In genomic region chr19:45443462-45444317, GRCh38 we compare ENCODE assay signal across 1 cellular context.
TF ChIP-seq lines count a peak whose summit lies in the region.

No MANE protein-coding gene starts in this region.

TF ChIP-seq in HepG2, 621 proteins besides CTCF, POLR2A, EP300 and RAD21 (continued from another document and continues in another):
- TF ChIP-seq ARID4A (CRISPR knock-in tag; IDR thresholded peaks at IDR 0.05; ENCODE audit: borderline replicate concordance) (peak; percentile 63; the same call in 1 of the 2 replicates), RBFOX2 (IDR thresholded peaks at IDR 0.05; ENCODE audit: low read depth, low read length) (peak; percentile 55; the same call in 1 of the 2 replicates), CREM (IDR thresholded peaks at IDR 0.05) (peak; percentile 78), CREM (CRISPR knock-in tag; IDR thresholded peaks at IDR 0.05) (no peak), MEIS2 (CRISPR knock-in tag; IDR thresholded peaks at IDR 0.05) (peak; percentile 45; the same call in 1 of the 2 replicates), KDM6A (CRISPR knock-in tag; IDR thresholded peaks at IDR 0.05; ENCODE audit: low read depth) (no peak), GATAD2A (CRISPR knock-in tag; IDR thresholded peaks at IDR 0.05) (peak; percentile 65), ZNF407 (CRISPR knock-in tag; IDR thresholded peaks at IDR 0.05; ENCODE audit: not compliant biosample characterization) (peak; percentile 39), KDM2A (CRISPR knock-in tag; IDR thresholded peaks at IDR 0.05; ENCODE audit: borderline replicate concordance, low read depth) (peak; percentile 85), HOXA5 (CRISPR knock-in tag; IDR thresholded peaks at IDR 0.05) (peak; percentile 63; the same call in 1 of the 2 replicates), TFE3 (CRISPR knock-in tag; IDR thresholded peaks at IDR 0.05) (peak; percentile 68), ZNF292 (CRISPR knock-in tag; IDR thresholded peaks at IDR 0.05; ENCODE audit: borderline replicate concordance, low read depth) (0 out of 2 replicates have a peak, but pooled peaks have one; percentile 38), ZSCAN9 (CRISPR knock-in tag; IDR thresholded peaks at IDR 0.05; ENCODE audit: borderline replicate concordance) (0 out of 2 replicates have a peak, but pooled peaks have one; percentile 46), ZNF30 (CRISPR knock-in tag; IDR thresholded peaks at IDR 0.05) (no peak), ZNF788 (CRISPR knock-in tag; IDR thresholded peaks at IDR 0.05; ENCODE audit: borderline replicate concordance) (no peak; the same call in 1 of the 2 replicates), ZBTB7B (CRISPR knock-in tag; IDR thresholded peaks at IDR 0.05) (peak; percentile 86), TBL1XR1 (IDR thresholded peaks at IDR 0.05; ENCODE audit: borderline replicate concordance, low read length, partially characterized antibody) (peak; percentile 46), ZFX (CRISPR knock-in tag; IDR thresholded peaks at IDR 0.05; ENCODE audit: low read depth) (peak; percentile 50; the same call in 1 of the 2 replicates), ZNF331 (CRISPR knock-in tag; IDR thresholded peaks at IDR 0.05) (peak; percentile 63; the same call in 1 of the 2 replicates)
- TF ChIP-seq, protein P1, sequence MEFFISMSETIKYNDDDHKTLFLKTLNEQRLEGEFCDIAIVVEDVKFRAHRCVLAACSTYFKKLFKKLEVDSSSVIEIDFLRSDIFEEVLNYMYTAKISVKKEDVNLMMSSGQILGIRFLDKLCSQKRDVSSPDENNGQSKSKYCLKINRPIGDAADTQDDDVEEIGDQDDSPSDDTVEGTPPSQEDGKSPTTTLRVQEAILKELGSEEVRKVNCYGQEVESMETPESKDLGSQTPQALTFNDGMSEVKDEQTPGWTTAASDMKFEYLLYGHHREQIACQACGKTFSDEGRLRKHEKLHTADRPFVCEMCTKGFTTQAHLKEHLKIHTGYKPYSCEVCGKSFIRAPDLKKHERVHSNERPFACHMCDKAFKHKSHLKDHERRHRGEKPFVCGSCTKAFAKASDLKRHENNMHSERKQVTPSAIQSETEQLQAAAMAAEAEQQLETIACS (CRISPR knock-in tag; IDR thresholded peaks at IDR 0.05), result peak; percentile 18; the same call in 1 of the 2 replicates
- TF ChIP-seq, protein P2, sequence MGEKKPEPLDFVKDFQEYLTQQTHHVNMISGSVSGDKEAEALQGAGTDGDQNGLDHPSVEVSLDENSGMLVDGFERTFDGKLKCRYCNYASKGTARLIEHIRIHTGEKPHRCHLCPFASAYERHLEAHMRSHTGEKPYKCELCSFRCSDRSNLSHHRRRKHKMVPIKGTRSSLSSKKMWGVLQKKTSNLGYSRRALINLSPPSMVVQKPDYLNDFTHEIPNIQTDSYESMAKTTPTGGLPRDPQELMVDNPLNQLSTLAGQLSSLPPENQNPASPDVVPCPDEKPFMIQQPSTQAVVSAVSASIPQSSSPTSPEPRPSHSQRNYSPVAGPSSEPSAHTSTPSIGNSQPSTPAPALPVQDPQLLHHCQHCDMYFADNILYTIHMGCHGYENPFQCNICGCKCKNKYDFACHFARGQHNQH (CRISPR knock-in tag; IDR thresholded peaks at IDR 0.05), result peak; percentile 92
- TF ChIP-seq, protein P3, sequence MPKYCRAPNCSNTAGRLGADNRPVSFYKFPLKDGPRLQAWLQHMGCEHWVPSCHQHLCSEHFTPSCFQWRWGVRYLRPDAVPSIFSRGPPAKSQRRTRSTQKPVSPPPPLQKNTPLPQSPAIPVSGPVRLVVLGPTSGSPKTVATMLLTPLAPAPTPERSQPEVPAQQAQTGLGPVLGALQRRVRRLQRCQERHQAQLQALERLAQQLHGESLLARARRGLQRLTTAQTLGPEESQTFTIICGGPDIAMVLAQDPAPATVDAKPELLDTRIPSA (CRISPR knock-in tag; IDR thresholded peaks at IDR 0.05; ENCODE audit: borderline replicate concordance), result no peak
- TF ChIP-seq, protein P4, sequence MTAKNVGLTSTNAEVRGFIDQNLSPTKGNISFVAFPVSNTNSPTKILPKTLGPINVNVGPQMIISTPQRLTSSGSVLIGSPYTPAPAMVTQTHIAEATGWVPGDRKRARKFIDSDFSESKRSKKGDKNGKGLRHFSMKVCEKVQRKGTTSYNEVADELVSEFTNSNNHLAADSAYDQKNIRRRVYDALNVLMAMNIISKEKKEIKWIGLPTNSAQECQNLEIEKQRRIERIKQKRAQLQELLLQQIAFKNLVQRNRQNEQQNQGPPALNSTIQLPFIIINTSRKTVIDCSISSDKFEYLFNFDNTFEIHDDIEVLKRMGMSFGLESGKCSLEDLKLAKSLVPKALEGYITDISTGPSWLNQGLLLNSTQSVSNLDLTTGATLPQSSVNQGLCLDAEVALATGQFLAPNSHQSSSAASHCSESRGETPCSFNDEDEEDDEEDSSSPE (CRISPR knock-in tag; IDR thresholded peaks at IDR 0.05), result peak; percentile 65; the same call in 1 of the 2 replicates
- TF ChIP-seq, protein P5, sequence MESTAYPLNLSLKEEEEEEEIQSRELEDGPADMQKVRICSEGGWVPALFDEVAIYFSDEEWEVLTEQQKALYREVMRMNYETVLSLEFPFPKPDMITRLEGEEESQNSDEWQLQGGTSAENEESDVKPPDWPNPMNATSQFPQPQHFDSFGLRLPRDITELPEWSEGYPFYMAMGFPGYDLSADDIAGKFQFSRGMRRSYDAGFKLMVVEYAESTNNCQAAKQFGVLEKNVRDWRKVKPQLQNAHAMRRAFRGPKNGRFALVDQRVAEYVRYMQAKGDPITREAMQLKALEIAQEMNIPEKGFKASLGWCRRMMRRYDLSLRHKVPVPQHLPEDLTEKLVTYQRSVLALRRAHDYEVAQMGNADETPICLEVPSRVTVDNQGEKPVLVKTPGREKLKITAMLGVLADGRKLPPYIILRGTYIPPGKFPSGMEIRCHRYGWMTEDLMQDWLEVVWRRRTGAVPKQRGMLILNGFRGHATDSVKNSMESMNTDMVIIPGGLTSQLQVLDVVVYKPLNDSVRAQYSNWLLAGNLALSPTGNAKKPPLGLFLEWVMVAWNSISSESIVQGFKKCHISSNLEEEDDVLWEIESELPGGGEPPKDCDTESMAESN (CRISPR knock-in tag; conservative IDR thresholded peaks at IDR 0.05), result peak; percentile 72; the same call in 1 of the 2 replicates
- TF ChIP-seq, protein P6, sequence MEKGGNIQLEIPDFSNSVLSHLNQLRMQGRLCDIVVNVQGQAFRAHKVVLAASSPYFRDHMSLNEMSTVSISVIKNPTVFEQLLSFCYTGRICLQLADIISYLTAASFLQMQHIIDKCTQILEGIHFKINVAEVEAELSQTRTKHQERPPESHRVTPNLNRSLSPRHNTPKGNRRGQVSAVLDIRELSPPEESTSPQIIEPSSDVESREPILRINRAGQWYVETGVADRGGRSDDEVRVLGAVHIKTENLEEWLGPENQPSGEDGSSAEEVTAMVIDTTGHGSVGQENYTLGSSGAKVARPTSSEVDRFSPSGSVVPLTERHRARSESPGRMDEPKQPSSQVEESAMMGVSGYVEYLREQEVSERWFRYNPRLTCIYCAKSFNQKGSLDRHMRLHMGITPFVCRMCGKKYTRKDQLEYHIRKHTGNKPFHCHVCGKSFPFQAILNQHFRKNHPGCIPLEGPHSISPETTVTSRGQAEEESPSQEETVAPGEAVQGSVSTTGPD (CRISPR knock-in tag; IDR thresholded peaks at IDR 0.05), result no peak
- TF ChIP-seq, protein P7, sequence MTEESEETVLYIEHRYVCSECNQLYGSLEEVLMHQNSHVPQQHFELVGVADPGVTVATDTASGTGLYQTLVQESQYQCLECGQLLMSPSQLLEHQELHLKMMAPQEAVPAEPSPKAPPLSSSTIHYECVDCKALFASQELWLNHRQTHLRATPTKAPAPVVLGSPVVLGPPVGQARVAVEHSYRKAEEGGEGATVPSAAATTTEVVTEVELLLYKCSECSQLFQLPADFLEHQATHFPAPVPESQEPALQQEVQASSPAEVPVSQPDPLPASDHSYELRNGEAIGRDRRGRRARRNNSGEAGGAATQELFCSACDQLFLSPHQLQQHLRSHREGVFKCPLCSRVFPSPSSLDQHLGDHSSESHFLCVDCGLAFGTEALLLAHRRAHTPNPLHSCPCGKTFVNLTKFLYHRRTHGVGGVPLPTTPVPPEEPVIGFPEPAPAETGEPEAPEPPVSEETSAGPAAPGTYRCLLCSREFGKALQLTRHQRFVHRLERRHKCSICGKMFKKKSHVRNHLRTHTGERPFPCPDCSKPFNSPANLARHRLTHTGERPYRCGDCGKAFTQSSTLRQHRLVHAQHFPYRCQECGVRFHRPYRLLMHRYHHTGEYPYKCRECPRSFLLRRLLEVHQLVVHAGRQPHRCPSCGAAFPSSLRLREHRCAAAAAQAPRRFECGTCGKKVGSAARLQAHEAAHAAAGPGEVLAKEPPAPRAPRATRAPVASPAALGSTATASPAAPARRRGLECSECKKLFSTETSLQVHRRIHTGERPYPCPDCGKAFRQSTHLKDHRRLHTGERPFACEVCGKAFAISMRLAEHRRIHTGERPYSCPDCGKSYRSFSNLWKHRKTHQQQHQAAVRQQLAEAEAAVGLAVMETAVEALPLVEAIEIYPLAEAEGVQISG (CRISPR knock-in tag; IDR thresholded peaks at IDR 0.05), result peak; percentile 75
